ENCODE assay signal across 18 cellular contexts in genomic region chr5:170291324-170291847, GRCh38. TPM values are rescaled to one million over a fixed set of nuclear protein-coding genes. Genes with fewer than 3 reads are reported as not detected.
DNase-seq lines count a peak whose midpoint lies in the region; ATAC-seq and TF ChIP-seq lines count a peak whose summit lies in the region.
"Had no signal": no experiment of that assay in that cellular context is flagged by ENCODE, and none has a peak within 500 bp of the region (broad histone marks: within the 10 kb centered on the region; RNA-seq: fewer than 3 reads in every experiment).

No MANE protein-coding gene starts in this region.

- H3K27ac Mint-ChIP-seq in activated T-cell treated with anti-CD3 and anti-CD28 coated beads, Interleukin-2, amount 50 U/mL, for 24 hours: peak overlapping the region; percentile 97
- H3K27ac Mint-ChIP-seq: memory B cell had no signal

- H3K9me3 Mint-ChIP-seq in activated T-cell treated with anti-CD3 and anti-CD28 coated beads, Interleukin-2, amount 50 U/mL, for 24 hours: peaks cover 8% of the 10 kb centered on the region

- DNase-seq in DND-41 (no peak), mesendoderm (peak; percentile 59)
- DNase-seq in activated T-cell treated with anti-CD3 and anti-CD28 coated beads, Interleukin-2, amount 50 U/mL, for 24 hours: no peak
- no peak for DNase-seq in effector CD8-positive, alpha-beta T cell (lab: John Stamatoyannopoulos, UW)
- DNase-seq in stimulated activated CD8-positive, alpha-beta memory T cell treated with anti-CD3 and anti-CD28 coated beads, Interleukin-4, amount 100 ng/mL, for 48 hours: no peak
- DNase-seq: DMS153; H7; Kasumi-1; kidney; NCI-H1694; NCI-H446; stimulated activated CD4-positive, alpha-beta T cell treated with anti-CD3 and anti-CD28 coated beads, Interleukin-15, amount 100 ng/mL, for 24 hours had no signal

- peak overlapping the region; percentile 88 to 100 (median 96) for H3K4me2 ChIP-seq in BLaER1 treated with 17β-estradiol and CSF1 and Interleukin-3, amounts not matched to agents 10 nM and 100 nM
- peak overlapping the region; percentile 12; the same call in 1 of the 2 replicates for H3K4me2 ChIP-seq in DND-41 (ENCODE audit: insufficient read depth, low read length)
- no peak overlapping the region for H3K4me2 ChIP-seq in mesendoderm (ENCODE audit: low read length)

- no peak overlapping the region for H3K23ac ChIP-seq in mesendoderm (ENCODE audit: low read length)

- H2AFZ ChIP-seq in DND-41 (ENCODE audit: low read depth, low read length): no peak overlapping the region

- peak overlapping the region in 1 of 11 experiments; percentile 24; a peak in 2 of 22 replicates for H3K9ac ChIP-seq in BLaER1 treated with 17β-estradiol and CSF1 and Interleukin-3, amounts not matched to agents 10 nM and 100 nM
- H3K9ac ChIP-seq in DND-41 (ENCODE audit: low read depth, low read length) (no peak overlapping the region), mesendoderm (ENCODE audit: low read length) (no peak overlapping the region)

- peaks cover 0 to 6% (median 1%) of the 10 kb centered on the region in 11 experiments; a peak in 4 of 22 replicates for H3K9me3 ChIP-seq in BLaER1 treated with 17β-estradiol and CSF1 and Interleukin-3, amounts not matched to agents 10 nM and 100 nM (replicated peaks in 1 of 11)
- H3K9me3 ChIP-seq in DND-41 (ENCODE audit: insufficient read depth, low read length, severe bottlenecking): no peaks in the 10 kb centered on the region

- H3K18ac ChIP-seq in mesendoderm (ENCODE audit: low read length): no peak overlapping the region

- TF ChIP-seq CTCF in DND-41 (IDR thresholded peaks at IDR 0.05; ENCODE audit: borderline replicate concordance, extremely low read depth, low read length, poor library complexity, severe bottlenecking): no peak

- H3K27me3 ChIP-seq in BLaER1 treated with 17β-estradiol and CSF1 and Interleukin-3, amounts not matched to agents 10 nM and 100 nM: no peaks in the 10 kb centered on the region
- H3K27me3 ChIP-seq in DND-41 (ENCODE audit: insufficient read depth, low read length, poor library complexity) (no peaks in the 10 kb centered on the region), mesendoderm (ENCODE audit: insufficient read depth, low read length, poor library complexity) (no peaks in the 10 kb centered on the region)
- H3K27me3 ChIP-seq: cardiac muscle cell had no signal

- peak overlapping the region in 2 of 10 experiments; percentile 14 to 41; a peak in 2 of 20 replicates for H3K4me3 ChIP-seq in BLaER1 treated with 17β-estradiol and CSF1 and Interleukin-3, amounts not matched to agents 10 nM and 100 nM
- no peak overlapping the region for H3K4me3 ChIP-seq in DND-41 (ENCODE audit: low read depth in 1 of 2, low read length in 2 of 2)
- H3K4me3 ChIP-seq in mesendoderm (ENCODE audit: low read length): no peak overlapping the region
- H3K4me3 ChIP-seq: cardiac muscle cell had no signal

- H2AK5ac ChIP-seq in mesendoderm (ENCODE audit: low read length): no peak overlapping the region

- H3K36me3 Mint-ChIP-seq in activated T-cell treated with anti-CD3 and anti-CD28 coated beads, Interleukin-2, amount 50 U/mL, for 24 hours (ENCODE audit: low read depth): peaks cover 100% of the 10 kb centered on the region

- H2BK120ac ChIP-seq in mesendoderm (ENCODE audit: low read depth, low read length): no peak overlapping the region

- no peak overlapping the region for H4K8ac ChIP-seq in mesendoderm (ENCODE audit: low read depth, low read length)

- H4K5ac ChIP-seq in mesendoderm (ENCODE audit: low read length): no peak overlapping the region

- ATAC-seq in DND-41 (ENCODE audit: insufficient read depth, low read depth) (no peak), GM21529 (IDR thresholded peaks at IDR 0.05; ENCODE audit: unreplicated experiment) (no peak)
- ATAC-seq: Right ventricle myocardium inferior had no signal

- peak overlapping the region in 6 of 11 experiments; percentile 4 to 52 (median 10); a peak in 6 of 22 replicates for H3K27ac ChIP-seq in BLaER1 treated with 17β-estradiol and CSF1 and Interleukin-3, amounts not matched to agents 10 nM and 100 nM
- H3K27ac ChIP-seq in DND-41 (ENCODE audit: low read length): peak overlapping the region; percentile 30; the same call in 1 of the 2 replicates
- no peak overlapping the region for H3K27ac ChIP-seq in mesendoderm (ENCODE audit: low read depth, low read length)
- H3K27ac ChIP-seq: cardiac muscle cell had no signal

- no peak overlapping the region for H2BK5ac ChIP-seq in mesendoderm (ENCODE audit: low read length)

- no peak overlapping the region for H2BK15ac ChIP-seq in mesendoderm (replicated peaks; ENCODE audit: low read depth)

- peaks cover 57 to 99% (median 79%) of the 10 kb centered on the region in 11 experiments for H4K20me1 ChIP-seq in BLaER1 treated with 17β-estradiol and CSF1 and Interleukin-3, amounts not matched to agents 10 nM and 100 nM
- peaks cover 35% of the 10 kb centered on the region for H4K20me1 ChIP-seq in DND-41 (ENCODE audit: insufficient read depth, low read length)

- H3K79me2 ChIP-seq in DND-41 (ENCODE audit: insufficient read depth, low read length) (peaks cover 88% of the 10 kb centered on the region), mesendoderm (ENCODE audit: control insufficient read depth, insufficient read depth, low read length) (no peaks in the 10 kb centered on the region)

- H3K4me1 ChIP-seq in BLaER1 treated with 17β-estradiol and CSF1 and Interleukin-3, amounts not matched to agents 10 nM and 100 nM: peaks cover 91 to 97% (median 93%) of the 10 kb centered on the region in 10 experiments
- peaks cover 64% of the 10 kb centered on the region for H3K4me1 ChIP-seq in DND-41 (ENCODE audit: insufficient read depth, low read length)
- peaks cover 2% of the 10 kb centered on the region for H3K4me1 ChIP-seq in mesendoderm (ENCODE audit: control insufficient read depth, low read depth, low read length)

- peaks cover 81 to 95% (median 86%) of the 10 kb centered on the region in 11 experiments for H3K36me3 ChIP-seq in BLaER1 treated with 17β-estradiol and CSF1 and Interleukin-3, amounts not matched to agents 10 nM and 100 nM
- H3K36me3 ChIP-seq in DND-41 (ENCODE audit: insufficient read depth, low read length) (peaks cover 89% of the 10 kb centered on the region), mesendoderm (ENCODE audit: control insufficient read depth, insufficient read depth, low read length) (no peaks in the 10 kb centered on the region)
- H3K36me3 ChIP-seq: cardiac muscle cell had no signal

- H3K79me1 ChIP-seq in mesendoderm (ENCODE audit: low read length): no peaks in the 10 kb centered on the region

- peaks cover 90% of the 10 kb centered on the region for H3K4me1 Mint-ChIP-seq in activated T-cell treated with anti-CD3 and anti-CD28 coated beads, Interleukin-2, amount 50 U/mL, for 24 hours (ENCODE audit: low read depth)

- no peak overlapping the region for H3K4ac ChIP-seq in mesendoderm (ENCODE audit: low read depth, low read length)

- H3K4me3 Mint-ChIP-seq in activated T-cell treated with anti-CD3 and anti-CD28 coated beads, Interleukin-2, amount 50 U/mL, for 24 hours: peak overlapping the region; percentile 95
- H3K4me3 Mint-ChIP-seq: memory B cell had no signal

- no CpG with 5 or more reads among the region's 5 CpGs for whole genome bisulfite sequencing in mesendoderm (ENCODE audit: extremely low coverage, insufficient coverage, low lambda C conversion rate)

- H3K56ac ChIP-seq in mesendoderm (ENCODE audit: low read length): no peak overlapping the region

- H3K27me3 Mint-ChIP-seq in activated T-cell treated with anti-CD3 and anti-CD28 coated beads, Interleukin-2, amount 50 U/mL, for 24 hours: no peaks in the 10 kb centered on the region

RNA-seq across cellular contexts. Expression of gene LCP2, which starts 6.2 kb away (rescaled TPM):
- 0.13 TPM for polyA plus RNA-seq in mesendoderm (2013, experiment 1 of 2)
- 0.10 TPM for polyA plus RNA-seq in mesendoderm (2013, experiment 2 of 2)
- polyA plus RNA-seq: cardiac muscle cell, neural cell had no signal

RNA-seq across cellular contexts. Expression of gene C5orf58, which starts 58.6 kb away (rescaled TPM):
- polyA plus RNA-seq in mesendoderm (2013, experiment 1 of 2): 1.0 TPM
- 1.2 TPM for polyA plus RNA-seq in mesendoderm (2013, experiment 2 of 2)
- polyA plus RNA-seq: cardiac muscle cell, neural cell had no signal
